ENCODE assay signal across 7 cellular contexts in genomic region chr5:782356-782755, GRCh38. TPM values are rescaled to one million over a fixed set of nuclear protein-coding genes. Genes with fewer than 3 reads are reported as not detected.
DNase-seq lines count a peak whose midpoint lies in the region; ATAC-seq, FAIRE-seq and TF ChIP-seq lines count a peak whose summit lies in the region.
"Not testable (repeated sequence)": the region's sequence is repeated elsewhere in the genome, so short reads cannot be mapped to it uniquely, and the experiment has no call there.

No MANE protein-coding gene starts in this region.

- not testable (repeated sequence) for H3K9me3 Mint-ChIP-seq in GM23338

- not testable (repeated sequence) for DNase-seq in GM23338 (ENCODE audit: low spot score); K562 (ENCODE audit: extremely low read depth in 1 of 4, low spot score in 3 of 4); Right ventricle myocardium inferior (ENCODE audit: missing footprints); heart right ventricle; right cardiac atrium; pancreas

- H3K9me2 ChIP-seq in GM23338 (ENCODE audit: insufficient read depth), result not testable (repeated sequence)

- not testable (repeated sequence) for H3K9ac ChIP-seq in K562 (ENCODE audit: insufficient read depth in 1 of 2, low read depth in 2 of 2, low read length in 2 of 2)

- not testable (repeated sequence) for H3K4me3 Mint-ChIP-seq in GM23338

- CTCF ChIA-PET in K562 (lab: Yijun Ruan, JAX; ENCODE audit: low intra/inter-chr PET ratio), result not testable (repeated sequence)

- not testable (repeated sequence) for TF ChIP-seq RAD21 in K562 (CRISPR knock-in tag; conservative IDR thresholded peaks at IDR 0.05 in 1 of 2, IDR thresholded peaks at IDR 0.05 in 1 of 2)

- TF ChIP-seq POLR2A in K562 (conservative IDR thresholded peaks at IDR 0.05), result not testable (repeated sequence)

- H3K4me1 Mint-ChIP-seq in GM23338, result not testable (repeated sequence)

- not testable (repeated sequence) for H3K27ac Mint-ChIP-seq in GM23338

- not testable (repeated sequence) for BruUV-seq in K562 (replicated peaks; lab: Mats Ljungman, UMichigan)

- TF ChIP-seq EP300 in K562 (IDR thresholded peaks at IDR 0.05; ENCODE audit: low read length), result not testable (repeated sequence)

- H3K79me2 ChIP-seq in GM23338 (replicated peaks; ENCODE audit: insufficient read depth); K562 (ENCODE audit: control insufficient read depth, insufficient read depth, low read length): not testable (repeated sequence)

- H3K27me3 Mint-ChIP-seq in GM23338 (ENCODE audit: insufficient read depth, low read depth, poor library complexity), result not testable (repeated sequence)

- H3K4me3 ChIP-seq in GM23338; K562; heart right ventricle; right cardiac atrium (ENCODE audit: low read length); pancreas: not testable (repeated sequence)

- not testable (repeated sequence) for H3K27ac ChIP-seq in GM23338 (ENCODE audit: low read depth); K562 (ENCODE audit: extremely low read depth, low read depth, low read length); heart right ventricle; right cardiac atrium (ENCODE audit: low read length); pancreas

- not testable (repeated sequence) for H3F3A ChIP-seq in GM23338 (replicated peaks; ENCODE audit: low read depth)

- H3K4me1 ChIP-seq in GM23338 (ENCODE audit: insufficient read depth); right cardiac atrium (ENCODE audit: control insufficient read depth, insufficient read depth, low read length); pancreas: not testable (repeated sequence)
- H3K4me1 ChIP-seq in K562 (replicated peaks in 1 of 2; ENCODE audit: control insufficient read depth in 2 of 2, insufficient read depth in 2 of 2, low read length in 2 of 2) (peaks cover 4 to 30% of the 10 kb centered on the region in 2 experiments; a peak in 3 of 5 replicates), heart right ventricle (peaks cover 0 to 20% (median 11%) of the 10 kb centered on the region in 9 donors)

- not testable (repeated sequence) for H3K9me3 ChIP-seq in K562 (replicated peaks; ENCODE audit: control insufficient read depth, insufficient read depth, low read depth, low read length); heart right ventricle; right cardiac atrium (ENCODE audit: control insufficient read depth, low read length); pancreas

- TF ChIP-seq CTCF in GM23338 (conservative IDR thresholded peaks at IDR 0.05; ENCODE audit: low read depth in 2 of 2); K562 (IDR thresholded peaks at IDR 0.05 in 2 of 3, conservative IDR thresholded peaks at IDR 0.05 in 1 of 3; ENCODE audit: insufficient read depth in 2 of 3, low read depth in 1 of 3, low read length in 3 of 3); heart right ventricle (IDR thresholded peaks at IDR 0.05); pancreas (IDR thresholded peaks at IDR 0.05): not testable (repeated sequence)

- not testable (repeated sequence) for H3K36me3 ChIP-seq in GM23338 (ENCODE audit: insufficient read depth); K562 (ENCODE audit: control insufficient read depth, insufficient read depth, low read length); heart right ventricle; pancreas

- not testable (repeated sequence) for H3K4me2 ChIP-seq in GM23338; K562 (ENCODE audit: insufficient read depth, low read length)

- not testable (repeated sequence) for H2AFZ ChIP-seq in GM23338; K562 (ENCODE audit: low read depth, low read length)

- not testable (repeated sequence) for H3K9me1 ChIP-seq in K562 (ENCODE audit: control insufficient read depth, insufficient read depth, low read length)

- no CpG with 5 or more reads among the region's 12 CpGs for WGBS in K562 (ENCODE audit: insufficient coverage, low coverage, missing lambda C conversion rate)
- WGBS in heart right ventricle, 2 donors, result no CpG with 5 or more reads among the region's 12 CpGs
- no CpG with 5 or more reads among the region's 12 CpGs for WGBS in right cardiac atrium
- WGBS in pancreas, 2 donors, result no CpG with 5 or more reads among the region's 12 CpGs

- not testable (repeated sequence) for H4K20me1 ChIP-seq in GM23338 (replicated peaks; ENCODE audit: insufficient read depth); K562 (replicated peaks; ENCODE audit: control insufficient read depth, insufficient read depth, low read length)

- POLR2A ChIA-PET in K562 (lab: Yijun Ruan, JAX), result not testable (repeated sequence)

- ATAC-seq in GM23338 (peak; percentile 18), SK-N-SH treated with all-trans-retinoic acid at 6 μM for 48 hours (peak; percentile 1; the same call in 1 of the 3 replicates), Right ventricle myocardium inferior (peak; percentile 65), heart right ventricle (peak; percentile 10 to 83 (median 76)), right cardiac atrium (peak; percentile 40 to 44), pancreas (peak; percentile 0 to 22 (median 9))
- not testable (repeated sequence) for ATAC-seq in K562

- intact Hi-C loops in K562 (cut with micrococcal nuclease); Right ventricle myocardium inferior (cut with DNase I); pancreas (cut with DNase I): not testable (repeated sequence)
- intact Hi-C loops in heart right ventricle (cut with DNase I) (loop anchor here in 2 of 10 donors (10.0 kb wide), 2 partner anchors 88 to 108 kb away; partner anchors contain the start of gene TPPP (in 1 of the 2)), right cardiac atrium (cut with DNase I) (loop anchor here in 1 of 4 donors (10.0 kb wide), 1 partner anchor 88 kb away; the partner anchor contains the start of gene TPPP)

- peaks cover 13% of the 10 kb centered on the region for H3K27me3 ChIP-seq in GM23338 (ENCODE audit: insufficient read depth)
- H3K27me3 ChIP-seq in K562 (ENCODE audit: control insufficient read depth in 2 of 2, insufficient read depth in 2 of 2, low read length in 2 of 2); right cardiac atrium (ENCODE audit: control insufficient read depth, insufficient read depth); pancreas: not testable (repeated sequence)
- peaks cover 0 to 21% (median 0%) of the 10 kb centered on the region in 7 donors for H3K27me3 ChIP-seq in heart right ventricle

- FAIRE-seq in K562 (lab: Jason Lieb, UNC), result peak; percentile 6
- not testable (repeated sequence) for FAIRE-seq in pancreas (lab: Jason Lieb, UNC)

- not testable (repeated sequence) for H3K36me3 Mint-ChIP-seq in GM23338 (ENCODE audit: low read depth)

- in situ Hi-C loops in K562 (cut with MboI), result not testable (repeated sequence)

RNA-seq across cellular contexts. Expression of gene ZDHHC11B, which starts 2.2 kb away (rescaled TPM):
- total RNA-seq in GM23338 (2014; rRNA removed; shearing (Covaris generic)), result 1.2 and 1.3 TPM in 2 replicates
- polyA plus RNA-seq in GM23338 (2016; fragmentation: Nextera tagmentation; extraction: Ambion mirVana), result 0.83 and 0.89 TPM in 2 replicates
- total RNA-seq in K562 (2011; cell fraction: chromatin; rRNA removed; ENCODE audit: low replicate concordance), result 0.90 TPM in 1 of 2 replicates, not detected in the other
- total RNA-seq in K562 (2011; cell fraction: nucleolus; rRNA removed), result 0.26 TPM in 1 of 2 replicates, not detected in the other
- not detected in 2 replicates for total RNA-seq in K562 (2011; cell fraction: nucleoplasm; rRNA removed)
- 0.12 and 0.23 TPM in 2 replicates for total RNA-seq in K562 (2014; rRNA removed)
- total RNA-seq in K562 (2014; rRNA removed; fragmentation: Illumina TruSeq; extraction: Trizol), result 0.15 and 0.22 TPM in 2 replicates
- 0.30 TPM in 1 of 2 replicates, not detected in the other for total RNA-seq in K562 (2015; rRNA removed; fragmentation: Illumina TruSeq; extraction: Trizol)
- total RNA-seq in K562 (2021), result 0.16 TPM in 1 of 2 replicates, not detected in the other
- 0.08 and 0.21 TPM in 2 replicates for polyA plus RNA-seq in K562 (2011; rRNA removed)
- not detected in 2 replicates for polyA plus RNA-seq in K562 (2011; cell fraction: cytosol; rRNA removed)
- polyA plus RNA-seq in K562 (2011; cell fraction: nucleus; rRNA removed), result 0.46 and 1.5 TPM in 2 replicates
- polyA plus RNA-seq in K562 (2012), result 0.14 and 0.47 TPM in 2 replicates
- polyA plus RNA-seq in K562 (2014; fragmentation: Illumina TruSeq; extraction: Trizol), result 0.08 and 0.15 TPM in 2 replicates
- under 1 TPM in 1 of 2 experiments, not detected in 1; 0.03 TPM for polyA plus RNA-seq in K562 (2014; fragmentation: Nextera tagmentation; extraction: Ambion mirVana)
- polyA plus RNA-seq in K562 (2014; rRNA removed), result 0.07 TPM in 1 of 2 replicates, not detected in the other
- polyA minus RNA-seq in K562 (2011; rRNA and poly(A)+ RNA removed), result not detected in 2 replicates
- polyA minus RNA-seq in K562 (2011; cell fraction: cytosol; rRNA and poly(A)+ RNA removed), result not detected in 2 replicates
- 0.22 and 0.54 TPM in 2 replicates for polyA minus RNA-seq in K562 (2011; cell fraction: nucleus; rRNA and poly(A)+ RNA removed)
- total RNA-seq in Right ventricle myocardium inferior, result 14.7 TPM
- 10 to 100 TPM in 5 of 10 donors, 1 to 10 TPM in 5; 5.0 to 46.6 (median 10.3) TPM for total RNA-seq in heart right ventricle
- polyA plus RNA-seq in heart right ventricle, result 10 to 100 TPM in 1 of 2 donors, 1 to 10 TPM in 1; 4.7 to 20.1 TPM
- 10 to 100 TPM; 17.0 to 49.2 (median 24.1) TPM for total RNA-seq in right cardiac atrium
- 6.6 TPM for polyA plus RNA-seq in right cardiac atrium
- 1 to 10 TPM; 2.8 to 7.5 (median 5.0) TPM for total RNA-seq in pancreas
- polyA plus RNA-seq in pancreas, result 10 to 100 TPM in 1 of 2 donors, 1 to 10 TPM in 1; 6.6 to 19.9 TPM
